ENCODE assay signal across 8 cellular contexts in the genomic region with DNA sequence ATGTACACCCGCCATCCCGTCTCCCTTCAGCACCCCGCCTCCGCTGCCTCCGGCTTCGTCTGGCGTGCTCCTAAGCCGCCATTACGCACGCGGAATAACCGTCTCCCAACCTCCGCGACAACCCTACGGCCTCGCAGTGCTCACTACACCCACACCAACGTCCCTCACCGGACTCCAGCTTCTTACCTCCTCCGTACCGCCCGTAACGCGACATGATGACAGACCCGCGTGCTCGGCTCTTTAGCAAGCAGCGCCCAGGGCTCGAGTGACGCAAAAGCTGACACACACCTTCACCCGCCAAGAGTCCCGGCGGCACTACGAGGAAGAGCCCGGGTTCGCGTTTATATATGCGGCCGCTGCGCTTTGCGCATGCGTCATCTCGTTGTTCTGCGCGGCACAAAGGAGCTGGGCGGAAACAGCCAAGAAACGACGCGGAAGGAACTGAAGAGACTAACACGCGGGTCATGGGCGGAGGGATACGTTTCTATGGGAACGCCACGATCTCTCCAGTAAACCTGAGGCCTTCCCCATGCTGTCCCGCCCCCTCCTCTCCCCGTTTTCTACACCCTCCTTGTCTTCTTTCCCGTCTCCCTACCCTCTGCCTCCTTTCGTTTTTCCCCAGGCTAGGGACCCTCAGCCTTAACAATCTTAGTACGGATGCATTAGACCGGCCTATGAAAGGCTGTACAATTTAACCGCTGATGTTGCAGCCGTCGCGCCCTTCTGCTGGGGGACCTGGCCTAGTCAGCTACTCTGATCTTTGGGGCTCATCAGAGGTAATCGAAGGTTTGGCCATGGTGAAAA. TPM values are rescaled to one million over a fixed set of nuclear protein-coding genes. Genes with fewer than 3 reads are reported as not detected.
DNase-seq lines count a peak whose midpoint lies in the region; ATAC-seq, FAIRE-seq and TF ChIP-seq lines count a peak whose summit lies in the region.

TSS of gene SRSF7 (minus strand) at position 319 of the 804 bp plus-strand sequence. CDS start at position 214, 105 bp downstream.

- H3K4me3 ChIP-seq in IMR-90 (ENCODE audit: insufficient read depth, low read depth, low read length) = peak within 1 kb of the TSS; percentile 89

- no TSS peak for BruUV-seq in IMR-90 (replicated peaks; lab: Mats Ljungman, UMichigan)

- dilution Hi-C loops in IMR-90 (cut with HindIII; ENCODE audit: low sequenced_read_pairs, unreplicated experiment) = no loop called here

- peak within 1 kb of the TSS; percentile 96 for H3K27ac ChIP-seq in IMR-90 (ENCODE audit: insufficient read depth, low read length)

- peak within 1 kb of the TSS; percentile 98 for H3K4ac ChIP-seq in IMR-90 (ENCODE audit: low read depth, low read length)

- H2BK15ac ChIP-seq in IMR-90 (ENCODE audit: low read depth, low read length) = peak within 1 kb of the TSS; percentile 22; the same call in 1 of the 3 replicates

- peaks cover 42% of the 10 kb centered on the region for H4K20me1 ChIP-seq in IMR-90 (ENCODE audit: insufficient read depth, low read length)

- H3K56ac ChIP-seq in IMR-90 (ENCODE audit: extremely low read depth, insufficient read depth, low read length) = peak within 1 kb of the TSS; percentile 94

- peak within 1 kb of the TSS; percentile 99 for H3K4me2 ChIP-seq in IMR-90 (ENCODE audit: low read depth, low read length)

- H3K9me3 ChIP-seq in IMR-90 (ENCODE audit: control insufficient read depth, insufficient read depth, low read length) = no peaks in the 10 kb centered on the region

- H3K27me3 ChIP-seq in IMR-90 (ENCODE audit: control insufficient read depth, insufficient read depth, low read length) = no peaks in the 10 kb centered on the region

- H3K14ac ChIP-seq in IMR-90 (replicated peaks; ENCODE audit: low read depth, low read length) = peak within 1 kb of the TSS; percentile 99

- in situ Hi-C loops in IMR-90 (cut with MboI; ENCODE audit: low sequenced_read_pairs) = no loop called here

- peak within 1 kb of the TSS; percentile 97 for H3K23ac ChIP-seq in IMR-90 (ENCODE audit: low read depth, low read length)

- H3K9me1 ChIP-seq in IMR-90 (ENCODE audit: insufficient read depth, low read length) = no peaks in the 10 kb centered on the region

- H2AK9ac ChIP-seq in IMR-90 (replicated peaks; ENCODE audit: low read depth, low read length, poor library complexity) = peak within 1 kb of the TSS; percentile 99

- intact Hi-C loops in IMR-90 (cut with micrococcal nuclease) = loop anchor here (1.0 to 2.0 kb wide), 2 partner anchors 28 to 84 kb away; partner anchors contain the start of gene GEMIN6

- DNase-seq in D721Med (ENCODE audit: insufficient read length, low spot score) (peak; percentile 83), IMR-90 (peak; percentile 99), OCI-M1 (lab: John Stamatoyannopoulos, UW) (peak; percentile 99), activated T-cell treated with anti-CD3 and anti-CD28 coated beads for 24 hours (ENCODE audit: low read depth) (peak; percentile 97), epidermal melanocyte (ENCODE audit: insufficient read length, low spot score) (peak; percentile 98), middle frontal gyrus (ENCODE audit: extremely low spot score, low spot score) (peak; percentile 97)
- peak; percentile 85 to 94 for DNase-seq in stimulated activated CD8-positive, alpha-beta memory T cell treated with anti-CD3 and anti-CD28 coated beads, Interleukin-2, amount 100 ng/mL, for 48 hours (ENCODE audit: low read depth in 2 of 2)

- FAIRE-seq in D721Med (lab: Jason Lieb, UNC) = no peak

- peak; percentile 78 for ATAC-seq in GM21526 (IDR thresholded peaks at IDR 0.05; ENCODE audit: low FRiP score, unreplicated experiment)
- ATAC-seq in IMR-90 (ENCODE audit: low read depth) = peak; percentile 81

- peak within 1 kb of the TSS; percentile 99 for H3K9ac ChIP-seq in IMR-90 (ENCODE audit: low read depth, low read length)

- POLR2A ChIA-PET in IMR-90 (lab: Charles Lee; ENCODE audit: unreplicated experiment) = interaction anchor here (0.5 to 1.1 kb wide), 27 partner anchors 14 to 1315 kb away, joined by 3 to 8 read pairs (median 4); partner anchors contain the start of gene GALM

- H3K79me1 ChIP-seq in IMR-90 (ENCODE audit: low read depth in 1 of 2, low read length in 2 of 2) = peaks cover 13 to 40% of the 10 kb centered on the region in 2 experiments

- H4K91ac ChIP-seq in IMR-90 (ENCODE audit: insufficient read depth, low read depth, low read length) = peak within 1 kb of the TSS; percentile 93

- H3K18ac ChIP-seq in IMR-90 (ENCODE audit: low read depth, low read length) = peak within 1 kb of the TSS; percentile 99

- peaks cover 22% of the 10 kb centered on the region for H3K36me3 ChIP-seq in IMR-90 (ENCODE audit: control insufficient read depth, insufficient read depth, low read length)

- no peak; the same call in 1 of the 2 replicates for TF ChIP-seq RAD21 in IMR-90 (IDR thresholded peaks at IDR 0.05; ENCODE audit: low read length)

- peak within 1 kb of the TSS; percentile 99 for H2AK5ac ChIP-seq in IMR-90 (ENCODE audit: low read depth, low read length)

- H4K8ac ChIP-seq in IMR-90 (ENCODE audit: low read depth in 2 of 2, low read length in 2 of 2) = peak within 1 kb of the TSS; percentile 78 to 95

- no peak within 1 kb of the TSS for H2BK20ac ChIP-seq in IMR-90 (ENCODE audit: low read depth, low read length)

- WGBS in IMR-90 (ENCODE audit: extremely low coverage in 2 of 2, insufficient read length in 1 of 2), 2 experiments = 2% methylated on average over 40 of the region's 65 CpGs; no CpG with 5 or more reads in 1 of the 2 experiments

- peak within 1 kb of the TSS; percentile 98 for H2AFZ ChIP-seq in IMR-90 (replicated peaks; ENCODE audit: low read length, poor library complexity)

- TF ChIP-seq CTCF in D721Med (IDR thresholded peaks at IDR 0.05; ENCODE audit: insufficient read depth, missing control alignments) (no peak), IMR-90 (conservative IDR thresholded peaks at IDR 0.05; ENCODE audit: low read depth, low read length) (no peak)

- H3K4me1 ChIP-seq in IMR-90 (ENCODE audit: control insufficient read depth, insufficient read depth, low read length) = peaks cover 3% of the 10 kb centered on the region; the same call in 1 of the 2 replicates

- H2BK5ac ChIP-seq in IMR-90 (ENCODE audit: low read depth, low read length, poor library complexity, severe bottlenecking) = peak within 1 kb of the TSS; percentile 95

- CTCF ChIA-PET in IMR-90 (lab: Yijun Ruan, JAX) = no interaction called here

- TF ChIP-seq POLR2A in IMR-90 (IDR thresholded peaks at IDR 0.05; ENCODE audit: low read depth, low read length) = peak; percentile 100

- peak within 1 kb of the TSS; percentile 99 for H4K5ac ChIP-seq in IMR-90 (ENCODE audit: low read depth, low read length)

- H2BK120ac ChIP-seq in IMR-90 (ENCODE audit: low read depth, low read length) = peak within 1 kb of the TSS; percentile 66

TF ChIP-seq in IMR-90, 13 proteins besides CTCF, POLR2A, EP300 and RAD21:
- TF ChIP-seq CEBPB (IDR thresholded peaks at IDR 0.05; ENCODE audit: low read depth, low read length) = peak; percentile 79
- peak; percentile 98 for TF ChIP-seq MXI1 (IDR thresholded peaks at IDR 0.05; ENCODE audit: borderline replicate concordance, low read depth, low read length)
- TF ChIP-seq FOS (IDR thresholded peaks at IDR 0.05; ENCODE audit: low read depth, low read length) = peak; percentile 40; the same call in 1 of the 2 replicates
- TF ChIP-seq SMC3 (IDR thresholded peaks at IDR 0.05; ENCODE audit: low read depth, low read length) = no peak
- TF ChIP-seq NFE2L2 (IDR thresholded peaks at IDR 0.05; ENCODE audit: low read depth, low read length) = peak; percentile 56; the same call in 1 of the 2 replicates
- TF ChIP-seq CHD1 (IDR thresholded peaks at IDR 0.05; ENCODE audit: low read depth, low read length) = 0 out of 2 replicates have a peak, but pooled peaks have one; percentile 71
- TF ChIP-seq MAZ (IDR thresholded peaks at IDR 0.05; ENCODE audit: borderline replicate concordance, low read depth, low read length) = peak; percentile 73; the same call in 1 of the 2 replicates
- TF ChIP-seq USF2 (IDR thresholded peaks at IDR 0.05; ENCODE audit: low read depth, low read length) = peak; percentile 53
- no peak for TF ChIP-seq ELK1 (IDR thresholded peaks at IDR 0.05; ENCODE audit: borderline replicate concordance, low read depth, low read length)
- no peak for TF ChIP-seq RCOR1 (IDR thresholded peaks at IDR 0.05; ENCODE audit: insufficient replicate concordance, low read length)
- peak; percentile 34; the same call in 1 of the 2 replicates for TF ChIP-seq BHLHE40 (IDR thresholded peaks at IDR 0.05; ENCODE audit: low read depth, low read length)
- no peak for TF ChIP-seq MAFK (IDR thresholded peaks at IDR 0.05; ENCODE audit: low read depth, low read length)
- TF ChIP-seq RFX5 (IDR thresholded peaks at IDR 0.05; ENCODE audit: low read depth, low read length) = no peak

RNA-seq across cellular contexts. Expression of gene SRSF7, which starts in this region (rescaled TPM):
- 148 and 260 TPM in 2 replicates for total RNA-seq in IMR-90 (2012; rRNA removed)
- polyA plus RNA-seq in IMR-90 (2012; rRNA removed) = 191 and 193 TPM in 2 replicates
- polyA plus RNA-seq in IMR-90 (2012; cell fraction: cytosol; rRNA removed) = 39.8 and 81.0 TPM in 2 replicates
- polyA plus RNA-seq in IMR-90 (2012; cell fraction: nucleus; rRNA removed; ENCODE audit: low replicate concordance) = 30.2 and 247 TPM in 2 replicates

Comparison
In these comparisons a context has a peak if more than half of its experiments do, and no peak if none do; other contexts are left out.
1. Peak in every context shown above with its lines: DNase-seq, ATAC-seq, H3K4me3 ChIP-seq and H3K27ac ChIP-seq.